ENCODE assay signal across 8 cellular contexts in the genomic region with DNA sequence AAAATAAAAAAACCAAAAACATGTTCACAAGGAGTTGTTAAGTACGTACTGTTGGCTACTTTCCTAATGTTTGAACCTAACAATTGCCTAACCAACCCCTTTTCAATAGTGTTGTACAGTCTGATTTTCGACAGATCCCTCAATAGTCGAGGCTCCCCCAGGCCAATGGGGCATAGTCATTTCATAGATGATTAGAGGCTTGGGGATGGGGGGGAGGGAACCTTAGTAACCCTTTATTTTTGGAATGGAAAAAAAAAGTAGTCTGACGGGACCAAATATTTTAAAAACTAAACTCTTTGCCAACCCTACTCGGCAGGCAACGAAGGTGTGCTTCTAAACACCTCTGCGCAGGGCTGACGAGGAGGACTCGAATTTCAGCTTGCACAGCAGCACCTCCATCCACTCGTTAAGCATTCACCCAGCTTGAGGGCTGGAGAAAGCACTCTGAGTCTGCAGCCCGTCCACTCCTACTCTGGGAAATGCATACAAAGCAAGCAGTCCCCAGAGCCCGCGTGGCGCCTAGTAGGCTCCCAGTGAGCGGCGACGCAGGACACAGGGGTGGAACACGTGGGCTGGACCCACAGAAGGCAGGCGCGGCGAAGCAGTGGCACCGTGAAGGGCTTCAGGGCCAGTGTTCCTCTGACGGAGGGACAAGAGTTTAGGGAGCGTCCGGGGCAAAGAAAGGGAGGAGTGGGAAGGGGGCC. TPM values are rescaled to one million over a fixed set of nuclear protein-coding genes. Genes with fewer than 3 reads are reported as not detected.
A peak's percentile ranks its signal among the peaks of the same experiment; 100 is the strongest.
DNase-seq lines count a peak whose midpoint lies in the region; ATAC-seq, FAIRE-seq and TF ChIP-seq lines count a peak whose summit lies in the region.

No MANE protein-coding gene starts in this region.

- no peaks in the 10 kb centered on the region for H3K27me3 ChIP-seq in bronchial epithelial cell (ENCODE audit: control insufficient read depth, insufficient read depth, low read length)
- H3K27me3 ChIP-seq in keratinocyte (ENCODE audit: control insufficient read depth, extremely low read depth, insufficient read depth, low read length): no peaks in the 10 kb centered on the region
- no peaks in the 10 kb centered on the region for H3K27me3 ChIP-seq in smooth muscle cell (ENCODE audit: low read depth)

- dilution Hi-C loops in keratinocyte (cut with MboI; ENCODE audit: extremely low pct_ligation_motif_present, low sequenced_read_pairs): no loop called here

- DNase-seq in NCI-H1105 (lab: John Stamatoyannopoulos, UW): peak; percentile 71
- DNase-seq in T-helper 9 cell: peak; percentile 17
- peak; percentile 36 for DNase-seq in bronchial epithelial cell (ENCODE audit: low read depth)
- DNase-seq in keratinocyte (ENCODE audit: low read depth, low spot score): no peak
- DNase-seq in smooth muscle cell (lab: John Stamatoyannopoulos, UW; ENCODE audit: unreplicated experiment): peak; percentile 63
- no peak for DNase-seq in cerebellar nuclear complex (lab: John Stamatoyannopoulos, UW)

- peak overlapping the region; percentile 66 for H3K4me3 ChIP-seq in bronchial epithelial cell (ENCODE audit: low read depth, low read length)
- peak overlapping the region; percentile 81 to 95 (median 94) for H3K4me3 ChIP-seq in keratinocyte (ENCODE audit: control insufficient read depth in 2 of 3, extremely low read depth in 1 of 3, insufficient read depth in 2 of 3, low read depth in 1 of 3, low read length in 3 of 3)
- peak overlapping the region; percentile 79 for H3K4me3 ChIP-seq in smooth muscle cell

- 9% methylated on average over 24 of the region's 25 CpGs for WGBS in smooth muscle cell (ENCODE audit: low lambda C conversion rate)

- FAIRE-seq in bronchial epithelial cell (lab: Jason Lieb, UNC) (no peak), keratinocyte (lab: Jason Lieb, UNC) (no peak)

- H3K9ac ChIP-seq in keratinocyte (ENCODE audit: control insufficient read depth, extremely low read depth, insufficient read depth, low read length): peak overlapping the region; percentile 89
- H3K9ac ChIP-seq in smooth muscle cell (ENCODE audit: low read depth): peak overlapping the region; percentile 18

- H3K36me3 ChIP-seq in bronchial epithelial cell (ENCODE audit: control insufficient read depth, insufficient read depth, low read length) (peaks cover 2% of the 10 kb centered on the region), keratinocyte (ENCODE audit: control insufficient read depth in 2 of 2, extremely low read depth in 1 of 2, insufficient read depth in 2 of 2, low read length in 2 of 2) (peaks cover 1 to 8% of the 10 kb centered on the region in 2 experiments), smooth muscle cell (ENCODE audit: low read depth) (no peaks in the 10 kb centered on the region)

- ATAC-seq in GM18508 (IDR thresholded peaks at IDR 0.05; ENCODE audit: insufficient read depth, unreplicated experiment) (peak; percentile 16), HG02763 (IDR thresholded peaks at IDR 0.05; ENCODE audit: unreplicated experiment) (peak; percentile 33)

- peaks cover 10% of the 10 kb centered on the region for H3K4me1 ChIP-seq in keratinocyte (ENCODE audit: control insufficient read depth, extremely low read depth, insufficient read depth, low read length)
- H3K4me1 ChIP-seq in smooth muscle cell (ENCODE audit: low read depth): peaks cover 7% of the 10 kb centered on the region

- H4K20me1 ChIP-seq in keratinocyte (ENCODE audit: control insufficient read depth, extremely low read depth, insufficient read depth, low read length): no peaks in the 10 kb centered on the region
- peaks cover 15% of the 10 kb centered on the region for H4K20me1 ChIP-seq in smooth muscle cell (ENCODE audit: low read depth)

- H3K9me1 ChIP-seq in keratinocyte (ENCODE audit: control insufficient read depth, extremely low read depth, insufficient read depth, low read length): no peaks in the 10 kb centered on the region

- no peak for TF ChIP-seq CTCF in bronchial epithelial cell (IDR thresholded peaks at IDR 0.05; ENCODE audit: insufficient read depth, low read length, severe bottlenecking)
- no peak for TF ChIP-seq CTCF in keratinocyte (optimal IDR thresholded peaks at IDR 0.05 in 1 of 3, IDR thresholded peaks at IDR 0.05 in 1 of 3, conservative IDR thresholded peaks at IDR 0.05 in 1 of 3; ENCODE audit: extremely low read depth in 1 of 3, insufficient read depth in 2 of 3, low read length in 3 of 3)
- no peak for TF ChIP-seq CTCF in smooth muscle cell (IDR thresholded peaks at IDR 0.05; ENCODE audit: borderline replicate concordance, insufficient read depth, poor library complexity, severe bottlenecking)

- peak overlapping the region; percentile 82 for H2AFZ ChIP-seq in keratinocyte (ENCODE audit: control insufficient read depth, low read length)
- H2AFZ ChIP-seq in smooth muscle cell (ENCODE audit: low read depth): peak overlapping the region; percentile 96

- H3K4me2 ChIP-seq in keratinocyte (ENCODE audit: control insufficient read depth, extremely low read depth, insufficient read depth, low read depth, low read length): peak overlapping the region; percentile 90
- H3K4me2 ChIP-seq in smooth muscle cell: peak overlapping the region; percentile 93

- no peaks in the 10 kb centered on the region for H3K9me3 ChIP-seq in keratinocyte (ENCODE audit: control insufficient read depth, low read depth, low read length)
- no peaks in the 10 kb centered on the region for H3K9me3 ChIP-seq in smooth muscle cell (replicated peaks; ENCODE audit: low read depth)

- H3K27ac ChIP-seq in keratinocyte (ENCODE audit: control insufficient read depth, insufficient read depth, low read length) (peak overlapping the region; percentile 66), smooth muscle cell (ENCODE audit: low read depth) (peak overlapping the region; percentile 61)

- H3K79me2 ChIP-seq in keratinocyte (ENCODE audit: control insufficient read depth, insufficient read depth, low read length) (peaks cover 48% of the 10 kb centered on the region), smooth muscle cell (ENCODE audit: low read depth) (peaks cover 37% of the 10 kb centered on the region)

- H3F3A ChIP-seq in smooth muscle cell (ENCODE audit: low read depth): no peaks in the 10 kb centered on the region

RNA-seq across cellular contexts. Expression of gene PUS7, which starts 0.9 kb away (rescaled TPM):
- total RNA-seq in bronchial epithelial cell: 18.2 and 29.5 TPM in 2 replicates
- polyA plus RNA-seq in keratinocyte: 12.4 to 25.2 TPM (median 24.7 TPM) in 3 replicates
- 10.2 TPM for polyA plus RNA-seq in keratinocyte (2011; ENCODE audit: low read depth)
- polyA plus RNA-seq in keratinocyte (2011; cell fraction: cytosol; rRNA removed): 11.4 and 21.4 TPM in 2 replicates
- polyA plus RNA-seq in keratinocyte (2011; cell fraction: nucleus; rRNA removed): 26.6 and 32.7 TPM in 2 replicates
- polyA plus RNA-seq in keratinocyte (2012; ENCODE audit: low replicate concordance): 9.8 and 17.1 TPM in 2 replicates
- 2.5 to 15.6 TPM (median 5.7 TPM) in 3 replicates for polyA minus RNA-seq in keratinocyte
- polyA minus RNA-seq in keratinocyte (2011; cell fraction: cytosol; rRNA and poly(A)+ RNA removed): 12.9 TPM
- 7.7 and 18.1 TPM in 2 replicates for polyA minus RNA-seq in keratinocyte (2011; cell fraction: nucleus; rRNA and poly(A)+ RNA removed)
- 8.0 and 11.7 TPM in 2 replicates for total RNA-seq in smooth muscle cell
- polyA plus RNA-seq in smooth muscle cell: 6.9 and 9.2 TPM in 2 replicates

RNA-seq across cellular contexts. Expression of gene RINT1, which starts 10.8 kb away (rescaled TPM):
- 9.0 and 9.5 TPM in 2 replicates for total RNA-seq in bronchial epithelial cell
- 14.8 to 23.6 TPM (median 17.4 TPM) in 3 replicates for polyA plus RNA-seq in keratinocyte
- 41.8 TPM for polyA plus RNA-seq in keratinocyte (2011; ENCODE audit: low read depth)
- 9.2 and 15.5 TPM in 2 replicates for polyA plus RNA-seq in keratinocyte (2011; cell fraction: cytosol; rRNA removed)
- polyA plus RNA-seq in keratinocyte (2011; cell fraction: nucleus; rRNA removed): 22.1 and 22.4 TPM in 2 replicates
- 15.7 and 16.2 TPM in 2 replicates for polyA plus RNA-seq in keratinocyte (2012; ENCODE audit: low replicate concordance)
- polyA minus RNA-seq in keratinocyte: 5.7 to 30.6 TPM (median 17.6 TPM) in 3 replicates
- polyA minus RNA-seq in keratinocyte (2011; cell fraction: cytosol; rRNA and poly(A)+ RNA removed): 23.2 TPM
- 12.0 and 18.2 TPM in 2 replicates for polyA minus RNA-seq in keratinocyte (2011; cell fraction: nucleus; rRNA and poly(A)+ RNA removed)
- total RNA-seq in smooth muscle cell: 18.9 and 29.4 TPM in 2 replicates
- polyA plus RNA-seq in smooth muscle cell: 22.4 and 23.1 TPM in 2 replicates

Comparison
In these comparisons a context has a peak if more than half of its experiments do, and no peak if none do; other contexts are left out.
1. DNase-seq: peak in NCI-H1105 (single experiment), T-helper 9 cell (single experiment), bronchial epithelial cell (single experiment) and smooth muscle cell (single experiment); none in keratinocyte (single experiment) and cerebellar nuclear complex (0 of 2).
2. Peak in every context shown above with its lines, with median percentiles within 50 percentile points of each other: H3K4me3 ChIP-seq.